Comparison of ENCODE assay signal across 8 cellular contexts in the genomic region with DNA sequence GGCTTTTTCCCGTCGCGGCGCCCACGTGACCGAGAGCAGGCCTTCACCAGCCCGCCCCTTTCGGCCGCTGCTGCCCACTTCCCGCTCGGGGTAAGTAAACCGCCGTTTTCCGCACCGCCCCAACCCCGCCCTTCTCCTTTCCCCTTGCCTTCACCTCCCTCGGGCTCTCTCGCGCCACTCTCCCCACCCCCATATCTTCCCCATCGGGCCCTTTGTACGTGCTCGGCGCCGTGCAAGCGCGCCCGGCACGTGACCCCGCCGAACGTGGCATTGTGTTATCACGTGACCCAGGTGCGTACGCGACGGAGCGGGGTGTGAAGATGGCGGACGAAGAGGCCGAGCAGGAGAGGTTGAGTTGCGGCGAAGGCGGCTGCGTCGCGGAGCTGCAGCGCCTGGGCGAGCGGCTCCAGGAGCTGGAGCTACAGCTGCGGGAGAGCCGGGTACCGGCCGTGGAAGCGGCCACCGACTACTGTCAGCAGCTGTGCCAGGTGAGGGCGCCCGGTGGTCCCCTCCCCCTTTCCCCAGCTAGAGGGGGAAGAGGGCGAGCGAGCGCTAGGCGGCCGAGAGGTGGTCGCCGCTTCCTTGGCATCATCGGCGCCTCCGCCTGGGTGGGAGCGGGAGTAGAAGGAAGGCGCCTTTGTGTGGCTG. TPM values are rescaled to one million over a fixed set of nuclear protein-coding genes. Genes with fewer than 3 reads are reported as not detected.
DNase-seq lines count a peak whose midpoint lies in the region; ATAC-seq and TF ChIP-seq lines count a peak whose summit lies in the region.

A gene (plus strand): TSS at position 294 of the 648 bp plus-strand sequence. CDS start 27 bp downstream, at position 321.

- POLR2A ChIA-PET in HEK293T (lab: Yijun Ruan, JAX), result interaction anchor here (0.6 to 1.4 kb wide), 4 partner anchors 10 to 253 kb away, joined by 3 to 4 read pairs (median 3); no protein-coding TSS in a partner anchor

- no peaks in the 10 kb centered on the region for H3K27me3 Mint-ChIP-seq in activated naive CD4-positive, alpha-beta T cell treated with anti-CD3 and anti-CD28 coated beads for 36 hours (ENCODE audit: low read depth)

- H3K9me3 ChIP-seq in gastroesophageal sphincter, result no peaks in the 10 kb centered on the region

- H3K36me3 ChIP-seq in gastroesophageal sphincter, result no peaks in the 10 kb centered on the region

- H3K4me1 ChIP-seq in gastroesophageal sphincter, result peaks cover 0 to 72% (median 14%) of the 10 kb centered on the region in 3 donors

- peak in 1 of 4 experiments; percentile 20 for TF ChIP-seq CTCF in gastroesophageal sphincter (IDR thresholded peaks at IDR 0.05)

- no peaks in the 10 kb centered on the region for H3K9me3 Mint-ChIP-seq in activated naive CD4-positive, alpha-beta T cell treated with anti-CD3 and anti-CD28 coated beads for 36 hours

- peak; percentile 93 for ATAC-seq in gastroesophageal sphincter

- H3K4me3 Mint-ChIP-seq in activated naive CD4-positive, alpha-beta T cell treated with anti-CD3 and anti-CD28 coated beads for 36 hours, result peak within 1 kb of the TSS; percentile 85

- peak; percentile 41 to 59 for TF ChIP-seq POLR2A in gastroesophageal sphincter (IDR thresholded peaks at IDR 0.05)

- H3K27ac Mint-ChIP-seq in activated naive CD4-positive, alpha-beta T cell treated with anti-CD3 and anti-CD28 coated beads for 36 hours, result peak within 1 kb of the TSS; percentile 94

- H3K27ac ChIP-seq in gastroesophageal sphincter, result peak within 1 kb of the TSS; percentile 66 to 99 (median 92)

- DNase-seq in GF-D8 (lab: John Stamatoyannopoulos, UW) (peak; percentile 95), HEK293T (ENCODE audit: extremely low spot score) (peak; percentile 87), MV-4-11 (lab: John Stamatoyannopoulos, UW) (peak; percentile 95), SK-N-DZ (ENCODE audit: low spot score) (peak; percentile 98), non-pigmented ciliary epithelial cell (ENCODE audit: low read depth) (peak; percentile 76), superior temporal gyrus (ENCODE audit: extremely low spot score) (peak; percentile 93)
- peak; percentile 98 for DNase-seq in activated naive CD4-positive, alpha-beta T cell treated with anti-CD3 and anti-CD28 coated beads for 36 hours

- no peaks in the 10 kb centered on the region for H3K27me3 ChIP-seq in gastroesophageal sphincter

- H3K4me3 ChIP-seq in gastroesophageal sphincter, result peak within 1 kb of the TSS; percentile 70 to 85

- CTCF ChIA-PET in HEK293T (lab: Yijun Ruan, JAX), result no interaction called here
- CTCF ChIA-PET in activated naive CD4-positive, alpha-beta T cell treated with anti-CD3 and anti-CD28 coated beads for 36 hours (lab: Charles Lee), result interaction anchor here (0.9 to 1.0 kb wide), 3 partner anchors 8 to 106 kb away, joined by 3 read pairs; no protein-coding TSS in a partner anchor

- WGBS in gastroesophageal sphincter (ENCODE audit: low coverage in 1 of 2), 2 donors, result 0 to 1% methylated on average over 6 to 19 of the region's 69 CpGs

- intact Hi-C loops in activated naive CD4-positive, alpha-beta T cell treated with anti-CD3 and anti-CD28 coated beads for 36 hours (cut with micrococcal nuclease), result loop anchor here (1.0 to 5.0 kb wide), 12 partner anchors 27 to 1563 kb away; a partner anchor contains a TSS

- H3K36me3 Mint-ChIP-seq in activated naive CD4-positive, alpha-beta T cell treated with anti-CD3 and anti-CD28 coated beads for 36 hours (ENCODE audit: low read depth), result peaks cover 14% of the 10 kb centered on the region

- H3K4me1 Mint-ChIP-seq in activated naive CD4-positive, alpha-beta T cell treated with anti-CD3 and anti-CD28 coated beads for 36 hours (ENCODE audit: low read depth), result peaks cover 48% of the 10 kb centered on the region

- no peak for TF ChIP-seq EP300 in gastroesophageal sphincter (IDR thresholded peaks at IDR 0.05)

TF ChIP-seq in HEK293T, 16 proteins besides CTCF, POLR2A, EP300 and RAD21:
- TF ChIP-seq CTBP1 (IDR thresholded peaks at IDR 0.05; ENCODE audit: borderline replicate concordance) (peak; percentile 60; the same call in 1 of the 2 replicates), NFRKB (IDR thresholded peaks at IDR 0.05) (peak; percentile 51; the same call in 1 of the 2 replicates), BHLHE40 (IDR thresholded peaks at IDR 0.05; ENCODE audit: borderline replicate concordance) (peak; percentile 45; the same call in 1 of the 2 replicates), FOXA1 (IDR thresholded peaks at IDR 0.05) (no peak), LEF1 (IDR thresholded peaks at IDR 0.05; ENCODE audit: borderline replicate concordance) (no peak; the same call in 1 of the 2 replicates), ARNT (IDR thresholded peaks at IDR 0.05) (peak; percentile 98), L3MBTL2 (conservative IDR thresholded peaks at IDR 0.05) (peak; percentile 100)

RNA-seq across cellular contexts. Expression of the gene that starts here (rescaled TPM):
- 13.4 and 13.8 TPM in 2 replicates for polyA plus RNA-seq in SK-N-DZ (2014; cell fraction: cytosol; rRNA removed)
- polyA plus RNA-seq in SK-N-DZ (2014; cell fraction: nucleus; rRNA removed), result 28.5 and 41.0 TPM in 2 replicates
- total RNA-seq in activated naive CD4-positive, alpha-beta T cell treated with anti-CD3 and anti-CD28 coated beads for 36 hours, result 10 to 100 TPM; 39.5 to 41.2 TPM
- 10 to 100 TPM; 23.9 to 82.3 (median 54.5) TPM for total RNA-seq in gastroesophageal sphincter

Comparison
In these comparisons a context has a peak if more than half of its experiments do, and no peak if none do; other contexts are left out.
1. Peak in every context shown above with its lines: DNase-seq, ATAC-seq, H3K4me3 ChIP-seq and H3K27ac ChIP-seq.